Comparison of ENCODE assay signal across 15 cellular contexts in genomic region chr9:130598188-130598587, GRCh38. TPM values are rescaled to one million over a fixed set of nuclear protein-coding genes. Genes with fewer than 3 reads are reported as not detected.
DNase-seq lines count a peak whose midpoint lies in the region; ATAC-seq and TF ChIP-seq lines count a peak whose summit lies in the region.
"Had no signal": no experiment of that assay in that cellular context is flagged by ENCODE, and none has a peak within 500 bp of the region (broad histone marks: within the 10 kb centered on the region; RNA-seq: fewer than 3 reads in every experiment).

No MANE protein-coding gene starts in this region.

- H3K9me3 ChIP-seq in body of pancreas = no peaks in the 10 kb centered on the region
- H3K9me3 ChIP-seq: A549, HAP-1 had no signal

- H3K4me3 Mint-ChIP-seq in WTC11 (no peak overlapping the region), progenitor cell of endocrine pancreas (ENCODE audit: low read depth) (no peak overlapping the region)
- H3K4me3 Mint-ChIP-seq: CD14-positive monocyte; CD8-positive, alpha-beta T cell had no signal

- H3K36me3 ChIP-seq in body of pancreas (replicated peaks in 1 of 2; ENCODE audit: insufficient read depth in 1 of 2, low read depth in 2 of 2) = peaks cover 0 to 18% of the 10 kb centered on the region in 2 donors

- H3K4me1 ChIP-seq in body of pancreas = peaks cover 3% of the 10 kb centered on the region
- H3K4me1 ChIP-seq: A549, HAP-1 had no signal

- H3K4me3 ChIP-seq in body of pancreas = no peak overlapping the region
- H3K4me3 ChIP-seq: A549, HAP-1 had no signal

- H3K4me1 Mint-ChIP-seq in WTC11 (peaks cover 15% of the 10 kb centered on the region), progenitor cell of endocrine pancreas (ENCODE audit: low read depth) (peaks cover 9% of the 10 kb centered on the region)
- H3K4me1 Mint-ChIP-seq: CD14-positive monocyte had no signal

- no peaks in the 10 kb centered on the region for H3K27me3 ChIP-seq in body of pancreas

- no peak for TF ChIP-seq POLR2A in body of pancreas (IDR thresholded peaks at IDR 0.05)

- H3K27ac Mint-ChIP-seq in WTC11 = peak overlapping the region; percentile 43; the same call in 1 of the 2 replicates
- H3K27ac Mint-ChIP-seq in progenitor cell of endocrine pancreas = no peak overlapping the region
- H3K27ac Mint-ChIP-seq: CD14-positive monocyte; CD8-positive, alpha-beta T cell had no signal

- 81 to 87% methylated on average over 5 of the region's 5 CpGs for WGBS in body of pancreas, 2 donors

- intact Hi-C loops in body of pancreas (cut with DNase I) = no loop called here

- H3K27ac ChIP-seq in body of pancreas = no peak overlapping the region
- H3K27ac ChIP-seq: A549 had no signal

- H3K9me3 Mint-ChIP-seq in WTC11 (no peaks in the 10 kb centered on the region), progenitor cell of endocrine pancreas (ENCODE audit: low read depth) (no peaks in the 10 kb centered on the region)
- H3K9me3 Mint-ChIP-seq: CD8-positive, alpha-beta T cell had no signal

- POLR2A ChIA-PET in WTC11 (lab: Charles Lee) = no interaction called here

- H3K27me3 Mint-ChIP-seq in WTC11 (ENCODE audit: low read depth) (no peaks in the 10 kb centered on the region), progenitor cell of endocrine pancreas (no peaks in the 10 kb centered on the region)

- H3K36me3 Mint-ChIP-seq in WTC11 = peaks cover 42% of the 10 kb centered on the region
- H3K36me3 Mint-ChIP-seq in progenitor cell of endocrine pancreas (ENCODE audit: insufficient read depth) = peaks cover 25% of the 10 kb centered on the region

- CTCF ChIA-PET in WTC11 (lab: Charles Lee) = no interaction called here

- no peak for TF ChIP-seq CTCF in WTC11 (IDR thresholded peaks at IDR 0.05)
- no peak for TF ChIP-seq CTCF in progenitor cell of endocrine pancreas (IDR thresholded peaks at IDR 0.05; ENCODE audit: unreplicated experiment)
- TF ChIP-seq CTCF in body of pancreas (IDR thresholded peaks at IDR 0.05) = no peak

- ATAC-seq in WTC11 = no peak
- peak; percentile 62 for ATAC-seq in left lobe of liver
- no peak for ATAC-seq in body of pancreas
- ATAC-seq in GM19467 (IDR thresholded peaks at IDR 0.05; ENCODE audit: unreplicated experiment) = no peak
- ATAC-seq: A549; CD8-positive, alpha-beta T cell had no signal

- DNase-seq in HuH-7 (ENCODE audit: low spot score) = peak; percentile 58
- no peak for DNase-seq in WTC11 (ENCODE audit: low spot score)
- DNase-seq in left lobe of liver (ENCODE audit: low spot score) = peak; percentile 51
- no peak for DNase-seq in progenitor cell of endocrine pancreas (ENCODE audit: low spot score, unreplicated experiment)
- no peak for DNase-seq in body of pancreas
- DNase-seq: CD8-positive, alpha-beta T cell; COR-L47; DND-41; GDM1; GOT3; KBM-7 had no signal

TF ChIP-seq in WTC11, 78 proteins besides CTCF, POLR2A, EP300 and RAD21:
- TF ChIP-seq RELA (CRISPR knock-in tag; IDR thresholded peaks at IDR 0.05; ENCODE audit: borderline replicate concordance) (no peak), GABPB1 (CRISPR knock-in tag; IDR thresholded peaks at IDR 0.05) (peak; percentile 74)

RNA-seq across cellular contexts. Expression of gene FUBP3, which starts 18.8 kb away (rescaled TPM):
- 68.4 to 83.0 TPM (median 69.6 TPM) in 3 replicates for total RNA-seq in WTC11 (2021)
- total RNA-seq in left lobe of liver = 31.1 TPM
- 62.8 and 68.9 TPM in 2 replicates for total RNA-seq in progenitor cell of endocrine pancreas
- 10 to 100 TPM; 16.6 to 30.3 TPM for total RNA-seq in body of pancreas

Comparison
In these comparisons a context has a peak if more than half of its experiments do, and no peak if none do; other contexts are left out.
1. DNase-seq: peak in HuH-7 (single experiment) and left lobe of liver (single experiment); none in WTC11 (single experiment), progenitor cell of endocrine pancreas (single experiment) and body of pancreas (0 of 4).